ENCODE assay signal across 35 cellular contexts in the genomic region with DNA sequence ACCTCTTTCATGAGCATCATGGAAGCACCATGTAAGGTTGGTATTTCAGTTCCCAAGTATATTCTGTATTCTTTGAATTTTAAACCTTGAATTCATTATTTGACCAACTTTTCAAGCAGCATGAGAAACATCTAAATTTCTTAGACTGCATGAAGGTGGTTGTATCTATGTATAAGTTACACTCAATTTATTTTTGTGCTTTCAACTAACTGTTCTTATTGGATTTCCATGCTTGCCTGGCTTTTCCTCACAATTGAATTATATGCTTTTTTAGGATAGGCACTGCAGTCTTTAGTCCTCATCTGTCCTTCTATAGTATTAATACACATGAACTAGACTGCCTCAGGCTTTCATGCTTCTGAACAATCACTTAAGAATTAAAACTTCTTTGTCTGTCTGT.
"Had no signal": no experiment of that assay in that cellular context is flagged by ENCODE, and none has a peak within 500 bp of the region (broad histone marks: within the 10 kb centered on the region; RNA-seq: fewer than 3 reads in every experiment).

No MANE protein-coding gene starts in this region.

- H3K36me3 ChIP-seq: MG63 had no signal

- H3K9me3 ChIP-seq: MG63 had no signal

- H3K4me2 ChIP-seq: KMS-11 had no signal

- H3K4me3 ChIP-seq: MG63 had no signal

- H3K27me3 ChIP-seq: MG63 had no signal

- H3K9ac ChIP-seq: KMS-11 had no signal

- DNase-seq: Karpas-422, Kasumi-1, MG63, MM.1S, MV-4-11, NCI-H1048, NCI-H1092, NCI-H1092 treated with DMSO at 0.1 percent for 48 hours, NCI-H1105, NCI-H1105 treated with DMSO at 0.1 percent for 48 hours, NCI-H1417, NCI-H1417 treated with DMSO at 0.1 percent for 48 hours, NCI-H1436, NCI-H1436 treated with DMSO at 0.1 percent for 48 hours, NCI-H146, NCI-H1694, NCI-H1694 treated with DMSO at 0.1 percent for 48 hours, NCI-H187, NCI-H187 treated with DMSO at 0.1 percent for 48 hours, NCI-H1930, NCI-H2029, NCI-H2029 treated with DMSO at 0.1 percent for 48 hours, NCI-H2081, NCI-H2081 treated with DMSO at 0.1 percent for 48 hours, NCI-H2107, NCI-H2171, NCI-H2171 treated with DMSO at 0.1 percent for 48 hours, NCI-H2227 treated with DMSO at 0.1 percent for 48 hours, NCI-H226, NCI-H345, NCI-H446, NCI-H446 treated with DMSO at 0.1 percent for 48 hours, NCI-H510A, NCI-H510A treated with DMSO at 0.1 percent for 48 hours had no signal

- H3K27ac ChIP-seq: KMS-11 had no signal
